Comparison of ENCODE assay signal across 23 cellular contexts in genomic region chr18:27763936-27764335, GRCh38.
"Had no signal": no experiment of that assay in that cellular context is flagged by ENCODE, and none has a peak within 500 bp of the region (broad histone marks: within the 10 kb centered on the region; RNA-seq: fewer than 3 reads in every experiment).

No MANE protein-coding gene starts in this region.

- H3K36me3 ChIP-seq: esophagus squamous epithelium, left lung, lower lobe of right lung, neural progenitor cell, transverse colon had no signal

- ATAC-seq: activated CD8-positive, alpha-beta T cell treated with anti-CD3 and anti-CD28 coated beads for 36 hours; activated naive CD8-positive, alpha-beta T cell treated with anti-CD3 and anti-CD28 coated beads, Interleukin-2, amount 50 U/mL, for 24 hours; activated T-cell treated with anti-CD3 and anti-CD28 coated beads, Interleukin-2, amount 50 U/mL, for 4 hours; activated T-helper 17 cell treated with anti-CD3 and anti-CD28 coated beads, Interleukin-2, amount 50 U/mL, for 72 hours; left lung; lower lobe of right lung; naive thymus-derived CD8-positive, alpha-beta T cell; right cardiac atrium; stimulated activated naive CD8-positive, alpha-beta T cell treated with anti-CD3 and anti-CD28 coated beads, Interleukin-15, Interleukin-2, amounts not matched to agents 100 U/mL and 50 U/mL, for 24 hours had no signal

- H3K9me3 Mint-ChIP-seq: activated naive CD4-positive, alpha-beta T cell treated with anti-CD3 and anti-CD28 coated beads, Interleukin-2, amount 50 U/mL, for 24 hours had no signal

- DNase-seq: activated B cell treated with CpG ODN at 0.5 μM for 24 hours; activated CD4-positive, alpha-beta T cell treated with anti-CD3 and anti-CD28 coated beads, Interleukin-2, amount 50 U/mL, for 1 hour; activated CD8-positive, alpha-beta T cell treated with anti-CD3 and anti-CD28 coated beads for 36 hours; activated naive CD8-positive, alpha-beta T cell treated with anti-CD3 and anti-CD28 coated beads, Interleukin-2, amount 50 U/mL, for 24 hours; activated T-cell treated with anti-CD3 and anti-CD28 coated beads, Interleukin-2, amount 50 U/mL, for 4 hours; anterior cingulate cortex; esophagus squamous epithelium; left lung; lower lobe of right lung; mesenchymal stem cell; naive thymus-derived CD8-positive, alpha-beta T cell; occipital lobe; right cardiac atrium; stimulated activated CD4-positive, alpha-beta T cell treated with anti-CD3 and anti-CD28 coated beads, Interleukin-2, amount 100 ng/mL, for 48 hours; stimulated activated naive CD8-positive, alpha-beta T cell treated with anti-CD3 and anti-CD28 coated beads, Interleukin-15, Interleukin-2, amounts not matched to agents 100 U/mL and 50 U/mL, for 24 hours; testis; transverse colon had no signal

- H3K27ac ChIP-seq: epithelial cell of prostate, esophagus squamous epithelium, left lung, lower lobe of right lung, neural progenitor cell, testis, transverse colon had no signal

- H3K4me3 ChIP-seq: esophagus squamous epithelium, left lung, lower lobe of right lung, neural progenitor cell, testis, transverse colon had no signal

- H3K4me1 Mint-ChIP-seq: activated B cell treated with CpG ODN at 0.5 μM for 24 hours; activated naive CD4-positive, alpha-beta T cell treated with anti-CD3 and anti-CD28 coated beads, Interleukin-2, amount 50 U/mL, for 24 hours; activated naive CD8-positive, alpha-beta T cell treated with anti-CD3 and anti-CD28 coated beads, Interleukin-2, amount 50 U/mL, for 24 hours; activated T-helper 17 cell treated with anti-CD3 and anti-CD28 coated beads, Interleukin-2, amount 50 U/mL, for 72 hours; brain; naive thymus-derived CD8-positive, alpha-beta T cell had no signal

- H3K9me3 ChIP-seq: esophagus squamous epithelium, left lung, lower lobe of right lung, testis, transverse colon had no signal

- H3K27me3 Mint-ChIP-seq: activated B cell treated with CpG ODN at 0.5 μM for 24 hours; activated CD8-positive, alpha-beta T cell treated with anti-CD3 and anti-CD28 coated beads for 36 hours; activated naive CD4-positive, alpha-beta T cell treated with anti-CD3 and anti-CD28 coated beads, Interleukin-2, amount 50 U/mL, for 24 hours; activated naive CD8-positive, alpha-beta T cell treated with anti-CD3 and anti-CD28 coated beads, Interleukin-2, amount 50 U/mL, for 24 hours; activated T-helper 17 cell treated with anti-CD3 and anti-CD28 coated beads, Interleukin-2, amount 50 U/mL, for 72 hours; brain; naive thymus-derived CD8-positive, alpha-beta T cell had no signal

- H3K27ac Mint-ChIP-seq: activated B cell treated with CpG ODN at 0.5 μM for 24 hours; activated CD8-positive, alpha-beta T cell treated with anti-CD3 and anti-CD28 coated beads for 36 hours; activated naive CD4-positive, alpha-beta T cell treated with anti-CD3 and anti-CD28 coated beads, Interleukin-2, amount 50 U/mL, for 24 hours; activated naive CD8-positive, alpha-beta T cell treated with anti-CD3 and anti-CD28 coated beads, Interleukin-2, amount 50 U/mL, for 24 hours; activated T-helper 17 cell treated with anti-CD3 and anti-CD28 coated beads, Interleukin-2, amount 50 U/mL, for 72 hours; brain; naive thymus-derived CD8-positive, alpha-beta T cell; neural progenitor cell; T-helper 2 cell treated with Interferon-gamma antibody and Interleukin-4, amounts not matched to agents 5 μg/mL and 100 μg/mL, for 36 hours had no signal

- H3K36me3 Mint-ChIP-seq: activated naive CD4-positive, alpha-beta T cell treated with anti-CD3 and anti-CD28 coated beads, Interleukin-2, amount 50 U/mL, for 24 hours; brain; naive thymus-derived CD8-positive, alpha-beta T cell; neural progenitor cell had no signal

- H3K4me3 Mint-ChIP-seq: activated B cell treated with CpG ODN at 0.5 μM for 24 hours; activated CD8-positive, alpha-beta T cell treated with anti-CD3 and anti-CD28 coated beads for 36 hours; activated naive CD4-positive, alpha-beta T cell treated with anti-CD3 and anti-CD28 coated beads, Interleukin-2, amount 50 U/mL, for 24 hours; activated naive CD8-positive, alpha-beta T cell treated with anti-CD3 and anti-CD28 coated beads, Interleukin-2, amount 50 U/mL, for 24 hours; activated T-cell treated with anti-CD3 and anti-CD28 coated beads, Interleukin-2, amount 50 U/mL, for 4 hours; activated T-helper 17 cell treated with anti-CD3 and anti-CD28 coated beads, Interleukin-2, amount 50 U/mL, for 72 hours; brain; naive thymus-derived CD8-positive, alpha-beta T cell; neural progenitor cell; T-helper 2 cell treated with Interferon-gamma antibody and Interleukin-4, amounts not matched to agents 5 μg/mL and 100 μg/mL, for 36 hours had no signal

- H3K4me1 ChIP-seq: esophagus squamous epithelium, left lung, lower lobe of right lung, testis, transverse colon had no signal

- H3K9ac ChIP-seq: neural progenitor cell had no signal

- H3K27me3 ChIP-seq: esophagus squamous epithelium, left lung, neural progenitor cell, testis, transverse colon had no signal
